ENCODE assay signal across 8 cellular contexts in genomic region chr4:16758816-16759215, GRCh38.
"Had no signal": no experiment of that assay in that cellular context is flagged by ENCODE, and none has a peak within 500 bp of the region (broad histone marks: within the 10 kb centered on the region; RNA-seq: fewer than 3 reads in every experiment).

No MANE protein-coding gene starts in this region.

- H3K27ac Mint-ChIP-seq: H9 had no signal

- H3K9ac ChIP-seq: GM23248 had no signal

- ATAC-seq: HCT116 had no signal

- H3K9me3 ChIP-seq: HAP-1 had no signal

- H2AFZ ChIP-seq: GM23248 had no signal

- H3K4me3 ChIP-seq: GM23248, HAP-1 had no signal

- DNase-seq: GOT3, H7, H9, HCEC 1CT, HFFc6 had no signal

- H3K4me1 ChIP-seq: HAP-1 had no signal

- H3K4me3 Mint-ChIP-seq: H9 had no signal

- H3K36me3 ChIP-seq: HAP-1 had no signal

- H3K9me3 Mint-ChIP-seq: H9, HFFc6 had no signal

- H3K27ac ChIP-seq: GM23248 had no signal
